18 cellular contexts compared by ENCODE assay signal in the genomic region with DNA sequence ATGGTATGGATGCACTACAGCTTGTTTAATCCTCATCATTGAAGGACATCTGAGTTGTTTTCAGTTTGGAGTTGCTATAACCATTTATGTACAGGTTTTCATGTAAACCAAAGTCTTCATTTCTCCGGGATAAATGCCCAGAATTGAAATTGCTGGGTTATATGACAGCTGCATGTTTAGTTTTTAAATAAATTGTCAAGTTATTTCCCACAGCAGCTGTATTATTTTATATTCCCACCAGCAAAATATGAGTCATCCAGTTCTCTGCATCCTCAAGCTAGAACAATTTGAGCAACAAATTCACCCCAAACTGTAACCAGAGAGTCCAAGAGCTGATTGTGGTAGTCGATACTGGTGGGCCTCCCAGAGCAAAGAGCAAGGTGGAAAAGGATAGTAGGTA.
"Had no signal": no experiment of that assay in that cellular context is flagged by ENCODE, and none has a peak within 500 bp of the region (broad histone marks: within the 10 kb centered on the region; RNA-seq: fewer than 3 reads in every experiment).

No MANE protein-coding gene starts in this region.

- ATAC-seq: lower lobe of right lung; right lobe of liver; stimulated activated memory B cell treated with anti-CD40 and anti-IgM and Interleukin-4, amounts not matched to agents 10 μg/mL and 1 μg/mL and 100 μg/mL, for 72 hours; upper lobe of right lung had no signal

- H3K9me3 ChIP-seq: right lobe of liver, thoracic aorta, upper lobe of right lung had no signal

- H3K36me3 ChIP-seq: lower lobe of right lung, right lobe of liver, spleen, thoracic aorta, upper lobe of right lung had no signal

- DNase-seq: activated CD4-positive, alpha-beta T cell treated with anti-CD3 and anti-CD28 coated beads for 1 hour; activated CD4-positive, alpha-beta T cell treated with anti-CD3 and anti-CD28 coated beads, Interleukin-2, amount 50 U/mL, for 48 hours; caudate nucleus; erythroblast; hypothalamus; lower lobe of right lung; right lobe of liver; spleen; stimulated activated CD4-positive, alpha-beta T cell treated with anti-CD3 and anti-CD28 coated beads, Interleukin-4, amount 100 ng/mL, for 4 hours; SW 1271; T-helper 2 cell; upper lobe of right lung had no signal

- FAIRE-seq: colon, keratinocyte had no signal

- H3K27ac ChIP-seq: lower lobe of right lung, parathyroid adenoma, right lobe of liver, spleen, thoracic aorta, upper lobe of right lung, VCaP had no signal

- H3K4me3 ChIP-seq: lower lobe of right lung, right lobe of liver, spleen, thoracic aorta, upper lobe of right lung had no signal

- H3K4me1 ChIP-seq: lower lobe of right lung, parathyroid adenoma, right lobe of liver, spleen had no signal

- H3K27me3 ChIP-seq: right lobe of liver, upper lobe of right lung had no signal
